16 cellular contexts compared by ENCODE assay signal in the genomic region with DNA sequence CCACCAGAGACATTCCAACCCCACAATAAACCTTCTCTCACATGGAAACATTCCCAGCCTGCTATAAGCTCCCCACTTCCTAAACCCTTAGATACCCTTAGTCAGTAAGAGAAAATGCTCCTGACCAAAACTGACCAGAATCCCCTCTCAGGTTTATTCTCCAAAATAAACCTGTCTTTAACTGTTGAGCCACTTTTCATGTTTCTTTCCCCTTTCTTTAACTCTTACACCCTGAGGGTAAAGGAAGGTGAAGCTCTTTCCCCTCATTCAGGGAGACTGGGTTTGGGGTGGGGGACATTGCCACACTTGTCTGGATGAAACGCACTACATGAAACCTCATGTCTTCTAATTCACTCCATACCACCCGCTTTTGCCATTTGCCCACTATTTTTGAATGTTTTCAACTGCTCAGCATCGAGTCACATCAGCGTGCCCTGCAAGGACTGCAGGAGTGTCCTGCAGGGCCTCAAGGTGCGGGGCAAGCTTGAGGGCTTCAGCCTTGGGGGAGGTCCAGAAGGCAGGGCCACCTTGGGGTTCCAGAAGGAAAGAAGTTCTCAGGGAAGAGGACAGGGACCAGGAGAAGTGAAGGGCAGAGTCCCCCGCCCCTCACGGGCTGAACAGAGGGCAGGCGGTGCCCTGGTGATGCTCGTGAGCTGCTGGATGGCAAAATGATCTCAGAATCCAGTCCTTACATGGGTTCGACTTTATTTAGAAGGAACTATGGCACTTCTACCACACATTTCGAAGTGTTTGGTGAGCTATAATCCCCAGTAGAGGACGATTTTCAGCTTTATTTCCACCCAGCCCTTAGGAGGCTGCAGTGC. TPM values are rescaled to one million over a fixed set of nuclear protein-coding genes. Genes with fewer than 3 reads are reported as not detected.
A peak's percentile ranks its signal among the peaks of the same experiment; 100 is the strongest.
DNase-seq lines count a peak whose midpoint lies in the region; ATAC-seq, FAIRE-seq and TF ChIP-seq lines count a peak whose summit lies in the region.
"Had no signal": no experiment of that assay in that cellular context is flagged by ENCODE, and none has a peak within 500 bp of the region (broad histone marks: within the 10 kb centered on the region; RNA-seq: fewer than 3 reads in every experiment).

No MANE protein-coding gene starts in this region.

- no peaks in the 10 kb centered on the region for H3K36me3 ChIP-seq in HepG2 (replicated peaks in 1 of 2; ENCODE audit: control insufficient read depth in 1 of 2, insufficient read depth in 2 of 2, low read length in 2 of 2)
- H3K36me3 ChIP-seq in right lobe of liver = no peaks in the 10 kb centered on the region
- H3K36me3 ChIP-seq in KMS-11 (ENCODE audit: insufficient read depth) = no peaks in the 10 kb centered on the region
- H3K36me3 ChIP-seq in tibial artery = no peaks in the 10 kb centered on the region
- H3K36me3 ChIP-seq: esophagus muscularis mucosa, left lung had no signal

- H3K4me2 ChIP-seq in HepG2 (ENCODE audit: low read depth, low read length) (peak overlapping the region; percentile 70), KMS-11 (no peak overlapping the region)

- no TSS peak for BruUV-seq in HepG2 (replicated peaks; lab: Mats Ljungman, UMichigan)

- H3K27ac ChIP-seq in HepG2 (ENCODE audit: extremely low read length, insufficient read depth, low read length) (no peak overlapping the region), right lobe of liver (no peak overlapping the region), KMS-11 (no peak overlapping the region), tibial artery (no peak overlapping the region)
- H3K27ac ChIP-seq: esophagus muscularis mucosa, left lung had no signal

- H3K27ac Mint-ChIP-seq in stimulated activated naive B cell treated with anti-CD40 and anti-IgM and Interleukin-4, amounts not matched to agents 10 μg/mL and 1 μg/mL and 100 μg/mL, for 72 hours = peak overlapping the region; percentile 81

- H3K27me3 ChIP-seq in HepG2 (ENCODE audit: control insufficient read depth in 1 of 2, insufficient read depth in 2 of 2, low read length in 2 of 2) = no peaks in the 10 kb centered on the region; a peak in 1 of 5 replicates
- no peaks in the 10 kb centered on the region for H3K27me3 ChIP-seq in right lobe of liver
- no peaks in the 10 kb centered on the region for H3K27me3 ChIP-seq in KMS-11 (ENCODE audit: insufficient read depth, low read depth)
- no peaks in the 10 kb centered on the region for H3K27me3 ChIP-seq in tibial artery
- H3K27me3 ChIP-seq: esophagus muscularis mucosa, left lung had no signal

- peak overlapping the region; percentile 1 to 64 (median 28); a peak in 4 of 6 replicates for H3K4me3 ChIP-seq in HepG2 (replicated peaks in 1 of 3; ENCODE audit: insufficient read depth in 1 of 3, low read depth in 2 of 3, low read length in 3 of 3)
- H3K4me3 ChIP-seq in right lobe of liver = no peak overlapping the region
- no peak overlapping the region for H3K4me3 ChIP-seq in KMS-11 (IDR thresholded peaks at IDR 0.05; ENCODE audit: insufficient read depth, low read depth, low read length)
- H3K4me3 ChIP-seq in choroid plexus epithelial cell (ENCODE audit: low read depth, low read length) = no peak overlapping the region
- no peak overlapping the region for H3K4me3 ChIP-seq in tibial artery
- H3K4me3 ChIP-seq: esophagus muscularis mucosa, left lung had no signal

- H3K4me1 ChIP-seq in HepG2 (ENCODE audit: insufficient read depth, low read length) (peaks cover 47% of the 10 kb centered on the region), right lobe of liver (peaks cover 0 to 2% (median 1%) of the 10 kb centered on the region in 4 donors), KMS-11 (ENCODE audit: low read depth, poor library complexity, severe bottlenecking) (peaks cover 30% of the 10 kb centered on the region), tibial artery (peaks cover 0 to 13% (median 3%) of the 10 kb centered on the region in 4 donors)

- ATAC-seq in HepG2 = peak; percentile 15
- ATAC-seq in right lobe of liver = no peak
- ATAC-seq in stimulated activated naive B cell treated with anti-CD40 and anti-IgM and Interleukin-4, amounts not matched to agents 10 μg/mL and 1 μg/mL and 100 μg/mL, for 72 hours (replicated peaks) = no peak
- ATAC-seq: left lung, Right ventricle myocardium inferior had no signal

- TF ChIP-seq CTCF in HepG2 (CRISPR knock-in tag; IDR thresholded peaks at IDR 0.05) (no peak), right lobe of liver (IDR thresholded peaks at IDR 0.05) (no peak), KMS-11 (conservative IDR thresholded peaks at IDR 0.05; ENCODE audit: low read depth, low read length) (peak; percentile 47), choroid plexus epithelial cell (conservative IDR thresholded peaks at IDR 0.05; ENCODE audit: low read depth, low read length) (peak; percentile 31), tibial artery (IDR thresholded peaks at IDR 0.05) (no peak)

- H3K9me3 Mint-ChIP-seq in stimulated activated naive B cell treated with anti-CD40 and anti-IgM and Interleukin-4, amounts not matched to agents 10 μg/mL and 1 μg/mL and 100 μg/mL, for 72 hours = peaks cover 5% of the 10 kb centered on the region in 2 donors

- in situ Hi-C loops in HepG2 (cut with HindIII; ENCODE audit: extremely low pct_ligation_motif_present, low pct_unique_long_range_greater_than_20kb) = loop anchor here (5.0 kb wide), 2 partner anchors 90 to 290 kb away; no protein-coding TSS in a partner anchor

- H4K20me1 ChIP-seq in HepG2 (ENCODE audit: insufficient read depth, low read length) (no peaks in the 10 kb centered on the region), KMS-11 (ENCODE audit: insufficient read depth) (no peaks in the 10 kb centered on the region)

- peaks cover 32 to 73% of the 10 kb centered on the region in 2 donors for H3K36me3 Mint-ChIP-seq in stimulated activated naive B cell treated with anti-CD40 and anti-IgM and Interleukin-4, amounts not matched to agents 10 μg/mL and 1 μg/mL and 100 μg/mL, for 72 hours

- POLR2A ChIA-PET in HepG2 (lab: Yijun Ruan, JAX) = interaction anchor here (0.7 to 1.3 kb wide), 4 partner anchors 9 to 288 kb away, joined by 3 to 6 read pairs (median 3); no protein-coding TSS in a partner anchor

- intact Hi-C loops in HepG2 (cut with micrococcal nuclease; ENCODE audit: unreplicated experiment) (loop anchor here (1.0 to 2.0 kb wide), 2 partner anchors 94 to 289 kb away; partner anchors contain the start of gene SP100), right lobe of liver (cut with DNase I) (no loop called here), tibial artery (cut with DNase I; ENCODE audit: low total_unique reads) (no loop called here)

- no peak overlapping the region for H3K4me3 Mint-ChIP-seq in stimulated activated naive B cell treated with anti-CD40 and anti-IgM and Interleukin-4, amounts not matched to agents 10 μg/mL and 1 μg/mL and 100 μg/mL, for 72 hours

- CTCF ChIA-PET in HepG2 (lab: Yijun Ruan, JAX; ENCODE audit: low intra/inter-chr PET ratio, low total read pairs) = interaction anchor here (2.3 kb wide), 1 partner anchor 289 kb away, joined by 33 read pairs; no protein-coding TSS in a partner anchor

- H3K79me2 ChIP-seq in HepG2 (ENCODE audit: insufficient read depth, low read length) (peaks cover 3% of the 10 kb centered on the region), KMS-11 (ENCODE audit: insufficient read depth, low read depth) (no peaks in the 10 kb centered on the region)

- no peaks in the 10 kb centered on the region for H3K27me3 Mint-ChIP-seq in stimulated activated naive B cell treated with anti-CD40 and anti-IgM and Interleukin-4, amounts not matched to agents 10 μg/mL and 1 μg/mL and 100 μg/mL, for 72 hours

- H3K9me3 ChIP-seq in HepG2 (ENCODE audit: low read length) (no peaks in the 10 kb centered on the region), right lobe of liver (no peaks in the 10 kb centered on the region), tibial artery (peaks cover 0 to 3% (median 3%) of the 10 kb centered on the region in 3 donors)

- WGBS in HepG2 (ENCODE audit: low lambda C conversion rate) = 32% methylated on average over 11 of the region's 12 CpGs
- WGBS in right lobe of liver (ENCODE audit: insufficient coverage, low coverage, low lambda C conversion rate, missing lambda C conversion rate) = 86% methylated on average over 9 of the region's 12 CpGs

- TF ChIP-seq EP300 in HepG2 (IDR thresholded peaks at IDR 0.05; ENCODE audit: low read depth in 2 of 2, low read length in 2 of 2) = no peak
- TF ChIP-seq EP300 in HepG2 (CRISPR knock-in tag; IDR thresholded peaks at IDR 0.05; ENCODE audit: borderline replicate concordance) = no peak

- H3K4me1 Mint-ChIP-seq in stimulated activated naive B cell treated with anti-CD40 and anti-IgM and Interleukin-4, amounts not matched to agents 10 μg/mL and 1 μg/mL and 100 μg/mL, for 72 hours = peaks cover 52 to 89% of the 10 kb centered on the region in 2 donors

- TF ChIP-seq RAD21 in HepG2 (CRISPR knock-in tag; IDR thresholded peaks at IDR 0.05) = no peak

- TF ChIP-seq POLR2A in HepG2 (IDR thresholded peaks at IDR 0.05; ENCODE audit: insufficient read depth in 1 of 2, low read depth in 2 of 2, low read length in 2 of 2) = no peak
- TF ChIP-seq POLR2A in right lobe of liver (IDR thresholded peaks at IDR 0.05) = no peak

- FAIRE-seq in HepG2 (lab: Jason Lieb, UNC) = no peak

- DNase-seq in HepG2 (ENCODE audit: low spot score) = no peak
- no peak for DNase-seq in right lobe of liver
- no peak for DNase-seq in choroid plexus epithelial cell (ENCODE audit: low read depth)
- no peak for DNase-seq in stimulated activated naive B cell treated with anti-CD40 and anti-IgM and Interleukin-4, amounts not matched to agents 10 μg/mL and 1 μg/mL and 100 μg/mL, for 72 hours
- DNase-seq in KG1 (lab: John Stamatoyannopoulos, UW) = no peak
- DNase-seq in tibial artery = no peak
- no peak for DNase-seq in putamen (ENCODE audit: low spot score)
- DNase-seq: amygdala; central memory CD4-positive, alpha-beta T cell; effector CD4-positive, alpha-beta T cell; left lung; NCI-H524 treated with DMSO at 0.1 percent for 48 hours; nucleus accumbens had no signal

- peak overlapping the region; percentile 82 for H2AFZ ChIP-seq in HepG2 (ENCODE audit: low read length)
- no peak overlapping the region for H2AFZ ChIP-seq in KMS-11 (ENCODE audit: low read depth)

- H3K9ac ChIP-seq in HepG2 (ENCODE audit: insufficient read depth, low read depth, low read length) = peak overlapping the region; percentile 37; the same call in 1 of the 2 replicates
- H3K9ac ChIP-seq in KMS-11 = no peak overlapping the region

RNA-seq across cellular contexts. Expression of gene SP140L, which starts 4.2 kb away (rescaled TPM):
- total RNA-seq in HepG2 (2016; rRNA removed; fragmentation: Illumina TruSeq; extraction: Trizol) (13.2 and 17.5 TPM in 2 replicates), right lobe of liver (10 to 100 TPM in 5 of 6 experiments, 1 to 10 TPM in 1; 6.6 to 17.9 (median 11.3) TPM)
- total RNA-seq in HepG2 (2016; cell fraction: cytosol; rRNA removed; fragmentation: Illumina TruSeq; extraction: Trizol; ENCODE audit: low read depth) = 5.6 TPM in 2 replicates
- 13.2 and 18.1 TPM in 2 replicates for total RNA-seq in HepG2 (2016; cell fraction: insoluble cytoplasmic fraction; rRNA removed; fragmentation: Illumina TruSeq; extraction: Trizol)
- 4.1 and 5.0 TPM in 2 replicates for total RNA-seq in HepG2 (2016; cell fraction: membrane; rRNA removed; fragmentation: Illumina TruSeq; extraction: Trizol)
- total RNA-seq in HepG2 (2016; cell fraction: nucleus; rRNA removed; fragmentation: Illumina TruSeq; extraction: Trizol) = 26.0 and 35.8 TPM in 2 replicates
- polyA plus RNA-seq in HepG2 (2011; rRNA removed) = 10.9 and 13.7 TPM in 2 replicates
- 4.5 and 5.7 TPM in 2 replicates for polyA plus RNA-seq in HepG2 (2011; cell fraction: cytosol; rRNA removed)
- 24.8 and 38.1 TPM in 2 replicates for polyA plus RNA-seq in HepG2 (2011; cell fraction: nucleus; rRNA removed)
- 11.8 and 16.1 TPM in 2 replicates for polyA plus RNA-seq in HepG2 (2012)
- polyA plus RNA-seq in HepG2 (2016; cell fraction: cytosol; fragmentation: Illumina TruSeq; extraction: Trizol; ENCODE audit: low read depth) = 0.91 and 1.0 TPM in 2 replicates
- 15.7 TPM in 2 replicates for polyA plus RNA-seq in HepG2 (2016; cell fraction: insoluble cytoplasmic fraction; fragmentation: Illumina TruSeq; extraction: Trizol; ENCODE audit: low read depth)
- 2.0 and 2.4 TPM in 2 replicates for polyA plus RNA-seq in HepG2 (2016; cell fraction: membrane; fragmentation: Illumina TruSeq; extraction: Trizol; ENCODE audit: low read depth)
- 44.7 and 46.0 TPM in 2 replicates for polyA plus RNA-seq in HepG2 (2016; cell fraction: nucleus; fragmentation: Illumina TruSeq; extraction: Trizol; ENCODE audit: insufficient read depth, low read depth)
- 3.0 and 5.6 TPM in 2 replicates for polyA minus RNA-seq in HepG2 (2011; rRNA and poly(A)+ RNA removed; ENCODE audit: low replicate concordance)
- 3.8 and 4.1 TPM in 2 replicates for polyA minus RNA-seq in HepG2 (2011; cell fraction: cytosol; rRNA and poly(A)+ RNA removed)
- polyA minus RNA-seq in HepG2 (2011; cell fraction: nucleus; rRNA and poly(A)+ RNA removed) = 33.9 and 48.9 TPM in 2 replicates

Comparison
In these comparisons a context has a peak if more than half of its experiments do, and no peak if none do; other contexts are left out.
1. H3K4me3 ChIP-seq: peak in HepG2 (3 of 3); none in right lobe of liver (0 of 3), KMS-11 (single experiment), choroid plexus epithelial cell (single experiment) and tibial artery (0 of 2).
2. CTCF ChIP-seq: peak in KMS-11 (single experiment) and choroid plexus epithelial cell (single experiment); none in HepG2 (single experiment), right lobe of liver (0 of 4) and tibial artery (0 of 2).